Comparison of ENCODE assay signal across 7 cellular contexts in genomic region chr6:30741789-30742315, GRCh38. TPM values are rescaled to one million over a fixed set of nuclear protein-coding genes. Genes with fewer than 3 reads are reported as not detected.
DNase-seq lines count a peak whose midpoint lies in the region; FAIRE-seq and TF ChIP-seq lines count a peak whose summit lies in the region.
"Had no signal": no experiment of that assay in that cellular context is flagged by ENCODE, and none has a peak within 500 bp of the region (broad histone marks: within the 10 kb centered on the region; RNA-seq: fewer than 3 reads in every experiment).

No MANE protein-coding gene starts in this region.

- H2BK120ac ChIP-seq in trophoblast cell (ENCODE audit: insufficient read depth, low read length, poor library complexity): peak overlapping the region; percentile 88

- peaks cover 11 to 16% of the 10 kb centered on the region in 2 experiments for H3K4me1 ChIP-seq in trophoblast cell (ENCODE audit: control insufficient read depth in 1 of 2, insufficient read depth in 2 of 2, low read length in 2 of 2)

- peak overlapping the region; percentile 85 for H2BK12ac ChIP-seq in trophoblast cell (ENCODE audit: low read length)

- H3K23ac ChIP-seq in trophoblast cell (ENCODE audit: low read length): no peak overlapping the region

- H3K79me1 ChIP-seq in trophoblast cell (ENCODE audit: low read length): peaks cover 35% of the 10 kb centered on the region

- H4K8ac ChIP-seq in trophoblast cell (ENCODE audit: low read depth, low read length): peak overlapping the region; percentile 80

- peaks cover 20% of the 10 kb centered on the region for H3K79me2 ChIP-seq in trophoblast cell (ENCODE audit: control insufficient read depth, insufficient read depth, low read length, poor library complexity)

- no peak for TF ChIP-seq CTCF in choroid plexus epithelial cell (conservative IDR thresholded peaks at IDR 0.05; ENCODE audit: low read depth, low read length)

- peak overlapping the region; percentile 96 for H3K14ac ChIP-seq in trophoblast cell (ENCODE audit: low read length)

- no peaks in the 10 kb centered on the region for H3K27me3 ChIP-seq in trophoblast cell (ENCODE audit: insufficient read depth, low read length)

- no peak for FAIRE-seq in urothelium cell line (lab: Jason Lieb, UNC)
- FAIRE-seq: frontal cortex had no signal

- peak overlapping the region; percentile 81 for H2AK5ac ChIP-seq in trophoblast cell (ENCODE audit: low read length)

- peak overlapping the region; percentile 95 for H4K91ac ChIP-seq in trophoblast cell (ENCODE audit: low read depth, low read length)

- peak overlapping the region; percentile 49 for H2AFZ ChIP-seq in trophoblast cell (ENCODE audit: insufficient read depth, low read length, poor library complexity)

- peak overlapping the region; percentile 76 for H4K12ac ChIP-seq in trophoblast cell (ENCODE audit: low read depth, low read length)

- peaks cover 27% of the 10 kb centered on the region in 2 experiments for H3K36me3 ChIP-seq in trophoblast cell (ENCODE audit: control insufficient read depth in 1 of 2, insufficient read depth in 2 of 2, low read length in 2 of 2)

- WGBS in trophoblast cell (ENCODE audit: extremely low coverage, insufficient coverage, insufficient read length): no CpG with 5 or more reads among the region's 13 CpGs

- H3K4me2 ChIP-seq in trophoblast cell (ENCODE audit: low read length): peak overlapping the region; percentile 67

- no peaks in the 10 kb centered on the region for H3K9me3 ChIP-seq in trophoblast cell (ENCODE audit: insufficient read depth, low read depth, low read length)

- H2BK5ac ChIP-seq in trophoblast cell (ENCODE audit: low read depth, low read length, poor library complexity): peak overlapping the region; percentile 60

- H3K4ac ChIP-seq in trophoblast cell (ENCODE audit: low read depth, low read length): peak overlapping the region; percentile 87

- H3K27ac ChIP-seq in trophoblast cell (ENCODE audit: low read depth, low read length): peak overlapping the region; percentile 92

- peak overlapping the region; percentile 67 for H3K4me3 ChIP-seq in Jurkat, Clone E6-1 (ENCODE audit: low read length)
- H3K4me3 ChIP-seq in choroid plexus epithelial cell (ENCODE audit: low read depth, low read length) (peak overlapping the region; percentile 90), trophoblast cell (ENCODE audit: low read depth, low read length) (peak overlapping the region; percentile 83)

- peak overlapping the region; percentile 44 for H3K9ac ChIP-seq in trophoblast cell (ENCODE audit: low read length)

- no peak for DNase-seq in Jurkat, Clone E6-1 (ENCODE audit: low read depth, low spot score)
- DNase-seq in choroid plexus epithelial cell (ENCODE audit: low read depth): no peak
- DNase-seq in trophoblast cell: no peak
- no peak for DNase-seq in GDM1 (lab: John Stamatoyannopoulos, UW)
- DNase-seq in urothelium cell line (ENCODE audit: low spot score): no peak
- no peak for DNase-seq in DMS79 treated with DMSO at 0.1 percent for 48 hours (lab: John Stamatoyannopoulos, UW)

- peak overlapping the region; percentile 94 for H3K18ac ChIP-seq in trophoblast cell (ENCODE audit: low read length)

RNA-seq across cellular contexts. Expression of gene FLOT1, which starts 0.6 kb away (rescaled TPM):
- polyA plus RNA-seq in Jurkat, Clone E6-1 (2012; ENCODE audit: insufficient read depth, insufficient read length): 139 TPM
- 66.9 and 72.1 TPM in 2 replicates for polyA plus RNA-seq in trophoblast cell (2013)

RNA-seq across cellular contexts. Expression of gene IER3, which starts 2.5 kb away (rescaled TPM):
- polyA plus RNA-seq in Jurkat, Clone E6-1 (2012; ENCODE audit: insufficient read depth, insufficient read length): 17.7 TPM
- polyA plus RNA-seq in trophoblast cell (2013): 366 and 374 TPM in 2 replicates

RNA-seq across cellular contexts. Expression of gene TUBB, which starts 21.7 kb away (rescaled TPM):
- polyA plus RNA-seq in Jurkat, Clone E6-1 (2012; ENCODE audit: insufficient read depth, insufficient read length): 2,432 TPM
- polyA plus RNA-seq in trophoblast cell (2013): 1,464 and 1,542 TPM in 2 replicates

RNA-seq across cellular contexts. Expression of gene MDC1, which starts 24.8 kb away (rescaled TPM):
- polyA plus RNA-seq in Jurkat, Clone E6-1 (2012; ENCODE audit: insufficient read depth, insufficient read length): 75.5 TPM
- 29.1 and 32.3 TPM in 2 replicates for polyA plus RNA-seq in trophoblast cell (2013)

RNA-seq across cellular contexts. Expression of gene NRM, which starts 51.1 kb away (rescaled TPM):
- 75.0 TPM for polyA plus RNA-seq in Jurkat, Clone E6-1 (2012; ENCODE audit: insufficient read depth, insufficient read length)
- 55.7 and 59.4 TPM in 2 replicates for polyA plus RNA-seq in trophoblast cell (2013)
